17 cellular contexts compared by ENCODE assay signal in the genomic region with DNA sequence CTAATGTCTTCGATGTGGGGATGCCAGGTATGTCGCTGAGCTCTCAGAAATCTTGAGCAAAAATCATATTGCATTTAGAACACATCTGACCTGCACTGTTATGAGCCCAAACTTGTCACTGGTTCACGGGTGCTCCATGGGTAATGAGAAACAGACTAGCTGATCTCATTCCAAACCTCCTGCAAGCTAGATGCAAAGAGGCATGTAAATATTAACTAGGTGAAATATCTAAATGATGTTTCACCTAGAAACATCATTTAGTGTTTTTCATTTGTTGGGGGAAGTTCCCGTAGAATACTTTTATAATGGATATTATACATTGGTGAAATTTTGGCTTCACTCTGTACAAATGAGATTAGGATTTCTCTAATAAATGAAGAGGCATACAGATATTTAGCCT.
A peak's percentile ranks its signal among the peaks of the same experiment; 100 is the strongest.
DNase-seq lines count a peak whose midpoint lies in the region; ATAC-seq and TF ChIP-seq lines count a peak whose summit lies in the region.
"Had no signal": no experiment of that assay in that cellular context is flagged by ENCODE, and none has a peak within 500 bp of the region (broad histone marks: within the 10 kb centered on the region; RNA-seq: fewer than 3 reads in every experiment).

No MANE protein-coding gene starts in this region.

- 78% methylated on average over 4 of the region's 4 CpGs for WGBS in esophagus muscularis mucosa

- intact Hi-C loops in esophagus muscularis mucosa (cut with DNase I) (no loop called here), head of caudate nucleus (cut with DNase I) (no loop called here)

- no peak for TF ChIP-seq EP300 in esophagus muscularis mucosa (IDR thresholded peaks at IDR 0.05)

- CTCF ChIA-PET in activated naive CD4-positive, alpha-beta T cell treated with anti-CD3 and anti-CD28 coated beads, Interleukin-2, amount 10 ng/mL, durations not matched to agents 7 days and 5 days (lab: Charles Lee), result no interaction called here

- peaks cover 18% of the 10 kb centered on the region for H3K9me3 Mint-ChIP-seq in activated naive CD4-positive, alpha-beta T cell treated with anti-CD3 and anti-CD28 coated beads, Interleukin-2, amount 10 ng/mL, durations not matched to agents 7 days and 5 days
- peaks cover 8% of the 10 kb centered on the region for H3K9me3 Mint-ChIP-seq in natural killer cell treated with Interleukin-12 subunit alpha and Interleukin-12 subunit beta and Interleukin-15 and Interleukin-18, amount 100 ng/mL, for 72 hours

- no peak overlapping the region for H3K27ac ChIP-seq in esophagus muscularis mucosa (replicated peaks in 1 of 4)
- H3K27ac ChIP-seq: BLaER1 treated with 17β-estradiol and CSF1 and Interleukin-3, amounts not matched to agents 10 nM and 100 nM; GM23248 had no signal

- H3K27me3 Mint-ChIP-seq in activated naive CD4-positive, alpha-beta T cell treated with anti-CD3 and anti-CD28 coated beads, Interleukin-2, amount 10 ng/mL, durations not matched to agents 7 days and 5 days, result no peaks in the 10 kb centered on the region
- no peaks in the 10 kb centered on the region for H3K27me3 Mint-ChIP-seq in natural killer cell treated with Interleukin-12 subunit alpha and Interleukin-12 subunit beta and Interleukin-15 and Interleukin-18, amount 100 ng/mL, for 72 hours
- H3K27me3 Mint-ChIP-seq: B cell had no signal

- no peaks in the 10 kb centered on the region for H3K4me1 Mint-ChIP-seq in activated naive CD4-positive, alpha-beta T cell treated with anti-CD3 and anti-CD28 coated beads, Interleukin-2, amount 10 ng/mL, durations not matched to agents 7 days and 5 days
- no peaks in the 10 kb centered on the region for H3K4me1 Mint-ChIP-seq in natural killer cell treated with Interleukin-12 subunit alpha and Interleukin-12 subunit beta and Interleukin-15 and Interleukin-18, amount 100 ng/mL, for 72 hours (ENCODE audit: low read depth in 2 of 2)
- H3K4me1 Mint-ChIP-seq: B cell had no signal

- no peak for TF ChIP-seq POLR2A in esophagus muscularis mucosa (IDR thresholded peaks at IDR 0.05; ENCODE audit: low read depth)

- peak; percentile 15 for DNase-seq in Caki2 (ENCODE audit: low read depth)
- peak; percentile 68 for DNase-seq in esophagus muscularis mucosa (ENCODE audit: extremely low spot score)
- peak; percentile 84 for DNase-seq in kidney tubule cell (ENCODE audit: low spot score)
- no peak for DNase-seq in middle frontal gyrus (ENCODE audit: extremely low spot score, low spot score)
- DNase-seq in activated naive CD4-positive, alpha-beta T cell treated with anti-CD3 and anti-CD28 coated beads, Interleukin-2, amount 10 ng/mL, durations not matched to agents 7 days and 5 days, result no peak
- no peak for DNase-seq in head of caudate nucleus
- DNase-seq in natural killer cell treated with Interleukin-12 subunit alpha and Interleukin-12 subunit beta and Interleukin-15 and Interleukin-18, amount 100 ng/mL, for 72 hours (ENCODE audit: low spot score), result no peak
- DNase-seq: 8988T; CD8-positive, alpha-beta T cell; DMS 273 treated with DMSO at 0.1 percent for 48 hours; DMS53; DND-41; GM23248 had no signal

- no peak overlapping the region for H3K4me3 ChIP-seq in esophagus muscularis mucosa
- H3K4me3 ChIP-seq: BLaER1 treated with 17β-estradiol and CSF1 and Interleukin-3, amounts not matched to agents 10 nM and 100 nM; GM23248; HAP-1 had no signal

- H3K27me3 ChIP-seq in esophagus muscularis mucosa, result no peaks in the 10 kb centered on the region
- H3K27me3 ChIP-seq: BLaER1 treated with 17β-estradiol and CSF1 and Interleukin-3, amounts not matched to agents 10 nM and 100 nM had no signal

- H3K4me1 ChIP-seq in esophagus muscularis mucosa, result no peaks in the 10 kb centered on the region
- H3K4me1 ChIP-seq: BLaER1 treated with 17β-estradiol and CSF1 and Interleukin-3, amounts not matched to agents 10 nM and 100 nM; HAP-1 had no signal

- no peak for ATAC-seq in natural killer cell treated with Interleukin-12 subunit alpha and Interleukin-12 subunit beta and Interleukin-15 and Interleukin-18, amount 100 ng/mL, for 72 hours
- ATAC-seq: CD8-positive, alpha-beta T cell; HepG2 had no signal

- in situ Hi-C loops in Caki2 (cut with HindIII; ENCODE audit: low pct_unique_long_range_greater_than_20kb, low sequenced_read_pairs), result no loop called here

- no peak overlapping the region for H3K27ac Mint-ChIP-seq in activated naive CD4-positive, alpha-beta T cell treated with anti-CD3 and anti-CD28 coated beads, Interleukin-2, amount 10 ng/mL, durations not matched to agents 7 days and 5 days
- H3K27ac Mint-ChIP-seq in natural killer cell treated with Interleukin-12 subunit alpha and Interleukin-12 subunit beta and Interleukin-15 and Interleukin-18, amount 100 ng/mL, for 72 hours, result no peak overlapping the region
- H3K27ac Mint-ChIP-seq: B cell; CD8-positive, alpha-beta T cell had no signal

- TF ChIP-seq CTCF in esophagus muscularis mucosa (IDR thresholded peaks at IDR 0.05), result no peak

- no peak overlapping the region for H3K4me3 Mint-ChIP-seq in activated naive CD4-positive, alpha-beta T cell treated with anti-CD3 and anti-CD28 coated beads, Interleukin-2, amount 10 ng/mL, durations not matched to agents 7 days and 5 days
- no peak overlapping the region for H3K4me3 Mint-ChIP-seq in natural killer cell treated with Interleukin-12 subunit alpha and Interleukin-12 subunit beta and Interleukin-15 and Interleukin-18, amount 100 ng/mL, for 72 hours
- H3K4me3 Mint-ChIP-seq: B cell; CD8-positive, alpha-beta T cell had no signal

- H3K9me3 ChIP-seq in esophagus muscularis mucosa, result no peaks in the 10 kb centered on the region
- H3K9me3 ChIP-seq: BLaER1 treated with 17β-estradiol and CSF1 and Interleukin-3, amounts not matched to agents 10 nM and 100 nM; HAP-1 had no signal

- no peaks in the 10 kb centered on the region for H3K36me3 ChIP-seq in esophagus muscularis mucosa
- H3K36me3 ChIP-seq: BLaER1 treated with 17β-estradiol and CSF1 and Interleukin-3, amounts not matched to agents 10 nM and 100 nM; HAP-1 had no signal

- H3K36me3 Mint-ChIP-seq in activated naive CD4-positive, alpha-beta T cell treated with anti-CD3 and anti-CD28 coated beads, Interleukin-2, amount 10 ng/mL, durations not matched to agents 7 days and 5 days, result no peaks in the 10 kb centered on the region
- no peaks in the 10 kb centered on the region for H3K36me3 Mint-ChIP-seq in natural killer cell treated with Interleukin-12 subunit alpha and Interleukin-12 subunit beta and Interleukin-15 and Interleukin-18, amount 100 ng/mL, for 72 hours
- H3K36me3 Mint-ChIP-seq: CD8-positive, alpha-beta T cell had no signal

Comparison
In these comparisons a context has a peak if more than half of its experiments do, and no peak if none do; other contexts are left out.
1. DNase-seq: peak in Caki2 (single experiment), esophagus muscularis mucosa (single experiment) and kidney tubule cell (single experiment); none in middle frontal gyrus (single experiment), activated naive CD4-positive, alpha-beta T cell treated with anti-CD3 and anti-CD28 coated beads, Interleukin-2, amount 10 ng/mL, durations not matched to agents 7 days and 5 days (single experiment), head of caudate nucleus (0 of 42) and natural killer cell treated with Interleukin-12 subunit alpha and Interleukin-12 subunit beta and Interleukin-15 and Interleukin-18, amount 100 ng/mL, for 72 hours (single experiment).